ENCODE assay signal across 12 cellular contexts in genomic region chr9:37667706-37668672, GRCh38. TPM values are rescaled to one million over a fixed set of nuclear protein-coding genes. Genes with fewer than 3 reads are reported as not detected.
DNase-seq lines count a peak whose midpoint lies in the region; TF ChIP-seq lines count a peak whose summit lies in the region.
"Had no signal": no experiment of that assay in that cellular context is flagged by ENCODE, and none has a peak within 500 bp of the region (broad histone marks: within the 10 kb centered on the region; RNA-seq: fewer than 3 reads in every experiment).

No MANE protein-coding gene starts in this region.

- TF ChIP-seq CTCF in endothelial cell (IDR thresholded peaks at IDR 0.05; ENCODE audit: unreplicated experiment) (no peak), neural crest cell (conservative IDR thresholded peaks at IDR 0.05) (peak; percentile 23)

- H3K4me1 Mint-ChIP-seq in endothelial cell (ENCODE audit: unreplicated experiment) (no peaks in the 10 kb centered on the region), neural crest cell (no peaks in the 10 kb centered on the region)

- no peaks in the 10 kb centered on the region for H3K9me3 Mint-ChIP-seq in endothelial cell (ENCODE audit: unreplicated experiment)
- no peaks in the 10 kb centered on the region for H3K9me3 Mint-ChIP-seq in neural crest cell
- H3K9me3 Mint-ChIP-seq: activated T-cell treated with anti-CD3 and anti-CD28 coated beads, Interleukin-2, amount 50 U/mL, for 72 hours had no signal

- DNase-seq in Daoy (ENCODE audit: low read depth) (peak; percentile 18), NCI-H2196 treated with DMSO at 0.1 percent for 48 hours (lab: John Stamatoyannopoulos, UW; ENCODE audit: unreplicated experiment) (peak; percentile 92), endothelial cell (ENCODE audit: low spot score) (peak; percentile 18), neural crest cell (ENCODE audit: low read depth, low spot score) (no peak), cerebellar nuclear complex (lab: John Stamatoyannopoulos, UW) (no peak), retina (no peak), NOMO-1 (lab: John Stamatoyannopoulos, UW; ENCODE audit: unreplicated experiment in 2 of 2) (no peak)
- DNase-seq in activated CD4-positive, CD25-positive, alpha-beta regulatory T cell (lab: John Stamatoyannopoulos, UW): no peak
- DNase-seq: activated T-cell treated with anti-CD3 and anti-CD28 coated beads, Interleukin-2, amount 50 U/mL, for 72 hours; caudate nucleus; NCI-H1105 treated with DMSO at 0.1 percent for 48 hours had no signal

- H3K27ac Mint-ChIP-seq in endothelial cell (ENCODE audit: unreplicated experiment) (no peak overlapping the region), neural crest cell (ENCODE audit: unreplicated experiment) (no peak overlapping the region)
- H3K27ac Mint-ChIP-seq: activated T-cell treated with anti-CD3 and anti-CD28 coated beads, Interleukin-2, amount 50 U/mL, for 72 hours had no signal

- no peaks in the 10 kb centered on the region for H3K36me3 Mint-ChIP-seq in endothelial cell (ENCODE audit: low read depth, unreplicated experiment)
- no peaks in the 10 kb centered on the region for H3K36me3 Mint-ChIP-seq in neural crest cell (ENCODE audit: low read depth)

- H3K4me3 Mint-ChIP-seq in endothelial cell (ENCODE audit: unreplicated experiment): no peak overlapping the region
- H3K4me3 Mint-ChIP-seq in neural crest cell: no peak overlapping the region
- H3K4me3 Mint-ChIP-seq: activated T-cell treated with anti-CD3 and anti-CD28 coated beads, Interleukin-2, amount 50 U/mL, for 72 hours had no signal

- H3K27me3 Mint-ChIP-seq in endothelial cell (ENCODE audit: unreplicated experiment) (peaks cover 2% of the 10 kb centered on the region), neural crest cell (ENCODE audit: low read depth) (peaks cover 78% of the 10 kb centered on the region)

RNA-seq across cellular contexts. Expression of gene FRMPD1, which starts 17.2 kb away (rescaled TPM):
- 0.03 and 0.06 TPM in 2 replicates for total RNA-seq in Daoy (2014; rRNA removed; shearing (Covaris generic))
- total RNA-seq in endothelial cell (ENCODE audit: unreplicated experiment): 0.08 TPM
- 0.11 and 0.19 TPM in 2 replicates for total RNA-seq in neural crest cell
- total RNA-seq: activated T-cell treated with anti-CD3 and anti-CD28 coated beads, Interleukin-2, amount 50 U/mL, for 72 hours; lung microvascular endothelial cell had no signal

Comparison
In these comparisons a context has a peak if more than half of its experiments do, and no peak if none do; other contexts are left out.
1. DNase-seq: peak in Daoy (single experiment), NCI-H2196 treated with DMSO at 0.1 percent for 48 hours (single experiment) and endothelial cell (single experiment); none in neural crest cell (single experiment), activated CD4-positive, CD25-positive, alpha-beta regulatory T cell (0 of 4), cerebellar nuclear complex (0 of 2), retina (single experiment) and NOMO-1 (0 of 2).